ENCODE assay signal across 28 cellular contexts in the genomic region with DNA sequence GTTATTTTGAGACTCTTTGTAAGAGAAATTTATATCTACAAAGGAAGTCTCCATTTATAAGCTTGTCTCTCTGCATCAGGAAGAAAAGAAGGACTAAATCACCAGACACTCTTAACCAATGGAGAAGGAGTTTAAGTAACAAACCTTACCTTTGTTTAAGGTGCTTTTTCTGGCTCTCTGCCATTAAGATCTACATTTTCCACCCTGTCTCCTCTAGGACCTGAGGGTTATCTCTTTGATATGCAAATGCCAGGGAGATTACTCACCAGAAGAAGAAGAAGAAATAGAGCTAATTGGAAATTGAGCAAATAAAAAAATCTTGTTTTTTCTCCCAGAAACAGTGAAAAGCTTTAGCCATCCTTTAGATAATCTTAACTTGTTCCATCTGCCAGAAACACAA.
DNase-seq lines count a peak whose midpoint lies in the region; ATAC-seq and TF ChIP-seq lines count a peak whose summit lies in the region.
"Had no signal": no experiment of that assay in that cellular context is flagged by ENCODE, and none has a peak within 500 bp of the region (broad histone marks: within the 10 kb centered on the region; RNA-seq: fewer than 3 reads in every experiment).

No MANE protein-coding gene starts in this region.

- H3K36me3 ChIP-seq in HAP-1 (replicated peaks): no peaks in the 10 kb centered on the region
- no peaks in the 10 kb centered on the region for H3K36me3 ChIP-seq in endodermal cell (ENCODE audit: control insufficient read depth, insufficient read depth, low read length)
- H3K36me3 ChIP-seq: cardiac muscle cell had no signal

- peaks cover 15% of the 10 kb centered on the region for H3K4me1 ChIP-seq in HAP-1
- no peaks in the 10 kb centered on the region for H3K4me1 ChIP-seq in endodermal cell (ENCODE audit: control insufficient read depth, insufficient read depth, low read length)
- H3K4me1 ChIP-seq: BLaER1, gastroesophageal sphincter had no signal

- H3K27me3 ChIP-seq in HAP-1 (ENCODE audit: low read depth) (no peaks in the 10 kb centered on the region), endodermal cell (ENCODE audit: control insufficient read depth, insufficient read depth, low read length, poor library complexity, severe bottlenecking) (no peaks in the 10 kb centered on the region)
- H3K27me3 ChIP-seq: BLaER1, cardiac muscle cell, gastroesophageal sphincter had no signal

- ATAC-seq in esophagus mucosa: no peak
- no peak for ATAC-seq in HG03460 (IDR thresholded peaks at IDR 0.05; ENCODE audit: unreplicated experiment)
- ATAC-seq: activated T-helper 17 cell treated with anti-CD3 and anti-CD28 coated beads, Interleukin-2, amount 50 U/mL, for 72 hours; effector memory CD8-positive, alpha-beta T cell; gastroesophageal sphincter; HepG2 had no signal

- H3K9me3 ChIP-seq in HAP-1 (no peaks in the 10 kb centered on the region), endodermal cell (ENCODE audit: control insufficient read depth, low read length) (no peaks in the 10 kb centered on the region)
- H3K9me3 ChIP-seq: BLaER1, gastroesophageal sphincter had no signal

- H3K9ac ChIP-seq in endodermal cell (ENCODE audit: extremely low read depth, low read length, poor library complexity, severe bottlenecking): no peak overlapping the region
- H3K9ac ChIP-seq: BLaER1 had no signal

- H3K9me3 Mint-ChIP-seq in endodermal cell (no peaks in the 10 kb centered on the region), mesothelial cell of epicardium (no peaks in the 10 kb centered on the region)
- H3K9me3 Mint-ChIP-seq: activated CD4-positive, alpha-beta memory T cell treated with anti-CD3 and anti-CD28 coated beads, Interleukin-2, amount 10 ng/mL, durations not matched to agents 7 days and 5 days; activated naive CD4-positive, alpha-beta T cell treated with anti-CD3 and anti-CD28 coated beads, Interleukin-2, amount 50 U/mL, for 24 hours; effector memory CD8-positive, alpha-beta T cell; nephron had no signal

- no peak overlapping the region for H3K4me3 ChIP-seq in HAP-1
- H3K4me3 ChIP-seq in endodermal cell (ENCODE audit: low read length): no peak overlapping the region
- H3K4me3 ChIP-seq: BLaER1, cardiac muscle cell, coronary artery, gastroesophageal sphincter, skin epidermis had no signal

- in situ Hi-C loops in HAP-1 (cut with MboI; ENCODE audit: low sequenced_read_pairs): no loop called here

- peaks cover 10% of the 10 kb centered on the region for H3K36me3 Mint-ChIP-seq in endodermal cell (ENCODE audit: low read depth)
- H3K36me3 Mint-ChIP-seq in mesothelial cell of epicardium: peaks cover 29% of the 10 kb centered on the region

- H3K4me3 Mint-ChIP-seq in endodermal cell (no peak overlapping the region), mesothelial cell of epicardium (no peak overlapping the region)
- H3K4me3 Mint-ChIP-seq: activated CD4-positive, alpha-beta memory T cell treated with anti-CD3 and anti-CD28 coated beads, Interleukin-2, amount 10 ng/mL, durations not matched to agents 7 days and 5 days; activated naive CD4-positive, alpha-beta T cell treated with anti-CD3 and anti-CD28 coated beads, Interleukin-2, amount 50 U/mL, for 24 hours; activated T-helper 17 cell treated with anti-CD3 and anti-CD28 coated beads, Interleukin-2, amount 50 U/mL, for 72 hours; effector memory CD8-positive, alpha-beta T cell; nephron; T-helper 1 cell treated with Interleukin-12 subunit alpha and Interleukin-12 subunit beta and Interleukin-4 antibody, amounts not matched to agents 30 μg/mL and 1 μg/mL, for 36 hours had no signal

- peak overlapping the region; percentile 14 for H3K27ac Mint-ChIP-seq in endodermal cell
- H3K27ac Mint-ChIP-seq in mesothelial cell of epicardium: peak overlapping the region; percentile 56
- H3K27ac Mint-ChIP-seq: activated CD4-positive, alpha-beta memory T cell treated with anti-CD3 and anti-CD28 coated beads, Interleukin-2, amount 10 ng/mL, durations not matched to agents 7 days and 5 days; activated naive CD4-positive, alpha-beta T cell treated with anti-CD3 and anti-CD28 coated beads, Interleukin-2, amount 50 U/mL, for 24 hours; activated T-helper 17 cell treated with anti-CD3 and anti-CD28 coated beads, Interleukin-2, amount 50 U/mL, for 72 hours; effector memory CD8-positive, alpha-beta T cell; nephron; T-helper 1 cell treated with Interleukin-12 subunit alpha and Interleukin-12 subunit beta and Interleukin-4 antibody, amounts not matched to agents 30 μg/mL and 1 μg/mL, for 36 hours had no signal

- H3K27me3 Mint-ChIP-seq in endodermal cell (ENCODE audit: insufficient read depth) (no peaks in the 10 kb centered on the region), mesothelial cell of epicardium (ENCODE audit: low read depth) (no peaks in the 10 kb centered on the region)
- H3K27me3 Mint-ChIP-seq: activated CD4-positive, alpha-beta memory T cell treated with anti-CD3 and anti-CD28 coated beads, Interleukin-2, amount 10 ng/mL, durations not matched to agents 7 days and 5 days; activated naive CD4-positive, alpha-beta T cell treated with anti-CD3 and anti-CD28 coated beads, Interleukin-2, amount 50 U/mL, for 24 hours; activated T-helper 17 cell treated with anti-CD3 and anti-CD28 coated beads, Interleukin-2, amount 50 U/mL, for 72 hours; effector memory CD8-positive, alpha-beta T cell had no signal

- DNase-seq in HAP-1 (ENCODE audit: low spot score in 2 of 2) (peak; percentile 19 to 58), LoVo (ENCODE audit: low spot score) (peak; percentile 67), endodermal cell (no peak), mesothelial cell of epicardium (ENCODE audit: low spot score in 2 of 2, unreplicated experiment in 2 of 2) (no peak), NCI-H226 (no peak)
- DNase-seq: activated CD4-positive, alpha-beta memory T cell treated with anti-CD3 and anti-CD28 coated beads, Interleukin-2, amount 10 ng/mL, durations not matched to agents 7 days and 5 days; activated CD4-positive, CD25-positive, alpha-beta regulatory T cell treated with anti-CD3 and anti-CD28 coated beads, Interleukin-2, amount 50 U/mL, for 72 hours; activated CD8-positive, alpha-beta memory T cell treated with anti-CD3 and anti-CD28 coated beads, Interleukin-2, amount 50 U/mL, for 48 hours; effector memory CD8-positive, alpha-beta T cell; GF-D8; hippocampal formation; islet precursor cell; NCI-H1694 treated with DMSO at 0.1 percent for 48 hours; NCI-H2227 treated with DMSO at 0.1 percent for 48 hours; retina; stimulated activated CD4-positive, alpha-beta T cell treated with anti-CD3 and anti-CD28 coated beads, Interleukin-1b, Interleukin-23, amount 100 ng/mL, for 48 hours had no signal

- TF ChIP-seq CTCF in endodermal cell (conservative IDR thresholded peaks at IDR 0.05) (no peak), mesothelial cell of epicardium (IDR thresholded peaks at IDR 0.05; ENCODE audit: unreplicated experiment) (no peak)

- H3K27ac ChIP-seq in endodermal cell (ENCODE audit: low read depth, low read length): no peak overlapping the region
- H3K27ac ChIP-seq: BLaER1, cardiac muscle cell, coronary artery, gastroesophageal sphincter, skin epidermis had no signal

- H3K4me1 Mint-ChIP-seq in endodermal cell: peaks cover 16% of the 10 kb centered on the region
- H3K4me1 Mint-ChIP-seq in mesothelial cell of epicardium: peaks cover 6% of the 10 kb centered on the region
- H3K4me1 Mint-ChIP-seq: activated CD4-positive, alpha-beta memory T cell treated with anti-CD3 and anti-CD28 coated beads, Interleukin-2, amount 10 ng/mL, durations not matched to agents 7 days and 5 days; activated naive CD4-positive, alpha-beta T cell treated with anti-CD3 and anti-CD28 coated beads, Interleukin-2, amount 50 U/mL, for 24 hours; activated T-helper 17 cell treated with anti-CD3 and anti-CD28 coated beads, Interleukin-2, amount 50 U/mL, for 72 hours; nephron had no signal

Comparison
In these comparisons a context has a peak if more than half of its experiments do, and no peak if none do; other contexts are left out.
1. DNase-seq: peak in HAP-1 (2 of 2) and LoVo (single experiment); none in endodermal cell (single experiment), mesothelial cell of epicardium (0 of 2) and NCI-H226 (single experiment).